ENCODE assay signal across 20 cellular contexts in genomic region chr17:50848039-50848438, GRCh38. TPM values are rescaled to one million over a fixed set of nuclear protein-coding genes. Genes with fewer than 3 reads are reported as not detected.
A peak's percentile ranks its signal among the peaks of the same experiment; 100 is the strongest.
DNase-seq lines count a peak whose midpoint lies in the region; ATAC-seq and TF ChIP-seq lines count a peak whose summit lies in the region.
"Had no signal": no experiment of that assay in that cellular context is flagged by ENCODE, and none has a peak within 500 bp of the region (broad histone marks: within the 10 kb centered on the region; RNA-seq: fewer than 3 reads in every experiment).

No MANE protein-coding gene starts in this region.

- TF ChIP-seq CTCF in heart left ventricle (IDR thresholded peaks at IDR 0.05): peak in 9 of 12 donors; percentile 9 to 44 (median 28)
- TF ChIP-seq CTCF in right atrium auricular region (IDR thresholded peaks at IDR 0.05): peak in 1 of 2 donors; percentile 51

- no peak overlapping the region for H3K4me3 Mint-ChIP-seq in dendritic cell treated with granulocyte-macrophage colony-stimulating factor and Interleukin-4, amounts not matched to agents 40 ng/mL and 50 ng/mL, for 4 days
- H3K4me3 Mint-ChIP-seq: IgD-negative memory B cell had no signal

- H3K4me1 ChIP-seq in heart left ventricle: peaks cover 0 to 43% (median 12%) of the 10 kb centered on the region in 12 donors
- peaks cover 2% of the 10 kb centered on the region for H3K4me1 ChIP-seq in right cardiac atrium (ENCODE audit: control insufficient read depth, insufficient read depth, low read length)
- H3K4me1 ChIP-seq in right atrium auricular region: peaks cover 0 to 30% of the 10 kb centered on the region in 2 donors

- H3K4me3 ChIP-seq in heart left ventricle (no peak overlapping the region), right cardiac atrium (ENCODE audit: low read length) (no peak overlapping the region), right atrium auricular region (no peak overlapping the region)

- 64 to 82% (median 76%) methylated on average over 3 of the region's 3 CpGs for WGBS in heart left ventricle, 4 donors
- WGBS in right cardiac atrium: 74% methylated on average over 3 of the region's 3 CpGs

- peaks cover 22% of the 10 kb centered on the region for H3K4me1 Mint-ChIP-seq in dendritic cell treated with granulocyte-macrophage colony-stimulating factor and Interleukin-4, amounts not matched to agents 40 ng/mL and 50 ng/mL, for 4 days (ENCODE audit: low read depth)

- intact Hi-C loops in heart left ventricle (cut with DNase I) (loop anchor here in 2 of 10 donors (10.0 kb wide), 2 partner anchors 143 to 303 kb away; partner anchors contain the start of genes ANKRD40 (in 1 of the 2) and SPATA20 (in 1 of the 2)), right cardiac atrium (cut with DNase I) (loop anchor here in 2 of 4 donors (10.0 kb wide), 1 partner anchor 303 kb away; the partner anchor contains the start of gene SPATA20 (in 2 of the 2))
- intact Hi-C loops in dendritic cell treated with granulocyte-macrophage colony-stimulating factor and Interleukin-4, amounts not matched to agents 40 ng/mL and 50 ng/mL, for 4 days (cut with micrococcal nuclease): no loop called here

- H3K27me3 Mint-ChIP-seq in dendritic cell treated with granulocyte-macrophage colony-stimulating factor and Interleukin-4, amounts not matched to agents 40 ng/mL and 50 ng/mL, for 4 days: no peaks in the 10 kb centered on the region
- H3K27me3 Mint-ChIP-seq: IgD-negative memory B cell had no signal

- ATAC-seq in heart left ventricle: peak in 2 of 4 donors; percentile 35 to 36
- ATAC-seq in right cardiac atrium: no peak

- H3K9me3 ChIP-seq in heart left ventricle: no peaks in the 10 kb centered on the region
- no peaks in the 10 kb centered on the region for H3K9me3 ChIP-seq in right cardiac atrium (ENCODE audit: control insufficient read depth, low read length)
- no peaks in the 10 kb centered on the region for H3K9me3 ChIP-seq in right atrium auricular region

- H3K9me3 Mint-ChIP-seq in dendritic cell treated with granulocyte-macrophage colony-stimulating factor and Interleukin-4, amounts not matched to agents 40 ng/mL and 50 ng/mL, for 4 days: peaks cover 26% of the 10 kb centered on the region

- H3K36me3 ChIP-seq in heart left ventricle (no peaks in the 10 kb centered on the region), right atrium auricular region (no peaks in the 10 kb centered on the region)

- no peaks in the 10 kb centered on the region for H3K27me3 ChIP-seq in heart left ventricle
- no peaks in the 10 kb centered on the region for H3K27me3 ChIP-seq in right cardiac atrium (ENCODE audit: control insufficient read depth, insufficient read depth)
- H3K27me3 ChIP-seq in right atrium auricular region: no peaks in the 10 kb centered on the region

- no peak for TF ChIP-seq POLR2A in heart left ventricle (IDR thresholded peaks at IDR 0.05)

- DNase-seq in heart left ventricle: no peak
- no peak for DNase-seq in right cardiac atrium
- no peak for DNase-seq in right atrium auricular region (ENCODE audit: low spot score)
- no peak for DNase-seq in glomerular visceral epithelial cell (ENCODE audit: extremely low spot score)
- no peak for DNase-seq in OCI-M2 (lab: John Stamatoyannopoulos, UW; ENCODE audit: unreplicated experiment)
- no peak for DNase-seq in Kasumi-1 (lab: John Stamatoyannopoulos, UW)
- DNase-seq: H7; MM.1S; NCI-H1092; NCI-H146; NCI-H2029 treated with DMSO at 0.1 percent for 48 hours; NCI-H2171 treated with DMSO at 0.1 percent for 48 hours; NCI-H446; NCI-H69; NK-92 treated with Interleukin-12 subunit alpha and Interleukin-12 subunit beta, amount 100 ng/mL, for 24 hours; SHP77 treated with DMSO at 0.1 percent for 48 hours had no signal

- H3K36me3 Mint-ChIP-seq in dendritic cell treated with granulocyte-macrophage colony-stimulating factor and Interleukin-4, amounts not matched to agents 40 ng/mL and 50 ng/mL, for 4 days (ENCODE audit: low read depth): peaks cover 8% of the 10 kb centered on the region
- H3K36me3 Mint-ChIP-seq: IgD-negative memory B cell had no signal

- peak overlapping the region in 2 of 12 donors; percentile 29 to 47 for H3K27ac ChIP-seq in heart left ventricle
- H3K27ac ChIP-seq in right cardiac atrium (ENCODE audit: low read length): no peak overlapping the region
- peak overlapping the region; percentile 46 to 81 for H3K27ac ChIP-seq in right atrium auricular region
- H3K27ac ChIP-seq: C4-2B had no signal

- H3K27ac Mint-ChIP-seq in dendritic cell treated with granulocyte-macrophage colony-stimulating factor and Interleukin-4, amounts not matched to agents 40 ng/mL and 50 ng/mL, for 4 days: peak overlapping the region; percentile 39

RNA-seq across cellular contexts. Expression of gene WFIKKN2, which starts 12.7 kb away (rescaled TPM):
- under 1 TPM in 7 of 9 donors, not detected in 2; 0.12 to 0.75 (median 0.29) TPM for total RNA-seq in heart left ventricle
- polyA plus RNA-seq in heart left ventricle: under 1 TPM; 0.08 to 0.23 TPM
- total RNA-seq in right cardiac atrium: 1 to 10 TPM in 2 of 4 donors, under 1 TPM in 2; 0.68 to 3.0 (median 1.4) TPM
- polyA plus RNA-seq in right cardiac atrium: 1.1 TPM
- total RNA-seq in right atrium auricular region: under 1 TPM; 0.26 to 0.31 TPM
- total RNA-seq: H7, LHCN-M2 had no signal
- polyA plus RNA-seq: IgD-negative memory B cell had no signal

RNA-seq across cellular contexts. Expression of gene TOB1, which starts 18.1 kb away (rescaled TPM):
- total RNA-seq in heart left ventricle: 100 to 1,000 TPM in 4 of 9 donors, 10 to 100 TPM in 5; 38.3 to 136 (median 88.7) TPM
- 10 to 100 TPM; 22.2 to 34.2 TPM for polyA plus RNA-seq in heart left ventricle
- total RNA-seq in right cardiac atrium: 10 to 100 TPM; 51.0 to 73.2 (median 65.0) TPM
- polyA plus RNA-seq in right cardiac atrium: 31.0 TPM
- total RNA-seq in right atrium auricular region: 10 to 100 TPM; 29.0 to 31.0 TPM
